Comparison of ENCODE assay signal across 17 cellular contexts in the genomic region with DNA sequence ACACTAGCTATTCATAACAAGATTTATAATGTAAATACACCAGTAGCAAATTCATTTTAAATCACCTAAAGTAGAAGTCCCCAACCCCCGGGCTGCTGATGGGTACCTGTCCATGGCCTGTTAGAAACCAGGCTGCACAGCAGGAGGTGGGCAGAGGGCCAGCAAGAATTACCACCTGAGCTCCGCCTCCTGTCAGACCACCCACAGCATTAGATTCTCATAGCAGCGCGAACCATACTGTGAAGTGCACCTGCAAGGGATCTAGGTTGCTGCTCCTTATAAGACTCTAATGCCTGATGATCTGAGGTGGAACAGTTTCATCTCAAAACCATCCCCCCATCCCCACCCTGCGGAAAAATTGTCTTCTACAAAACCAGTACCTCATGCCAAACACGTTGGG.
DNase-seq lines count a peak whose midpoint lies in the region; ATAC-seq and TF ChIP-seq lines count a peak whose summit lies in the region.
"Had no signal": no experiment of that assay in that cellular context is flagged by ENCODE, and none has a peak within 500 bp of the region (broad histone marks: within the 10 kb centered on the region; RNA-seq: fewer than 3 reads in every experiment).

No MANE protein-coding gene starts in this region.

- no peak for TF ChIP-seq CTCF in dorsolateral prefrontal cortex (IDR thresholded peaks at IDR 0.05 in 54 of 56, conservative IDR thresholded peaks at IDR 0.05 in 2 of 56; ENCODE audit: low read depth in 1 of 56, partially characterized antibody in 56 of 56)

- no peaks in the 10 kb centered on the region for H3K27me3 ChIP-seq in dorsolateral prefrontal cortex

- no peak overlapping the region for H3K4me3 ChIP-seq in dorsolateral prefrontal cortex

- intact Hi-C loops in dorsolateral prefrontal cortex (cut with DNase I): no loop called here

- DNase-seq in NCI-H146 (lab: John Stamatoyannopoulos, UW): peak; percentile 12
- no peak for DNase-seq in NCI-H146 treated with DMSO at 0.1 percent for 48 hours (lab: John Stamatoyannopoulos, UW; ENCODE audit: unreplicated experiment)
- DNase-seq in ELF-1 (ENCODE audit: low read depth, low spot score): peak; percentile 6
- peak; percentile 56 for DNase-seq in NCI-H69 (lab: John Stamatoyannopoulos, UW)
- DNase-seq in iPS-NIHi7 (ENCODE audit: extremely low spot score): peak; percentile 12
- no peak for DNase-seq in dorsolateral prefrontal cortex
- DNase-seq: DMS79, KG1, NCI-H1092 treated with DMSO at 0.1 percent for 48 hours, NCI-H1930, NCI-H446 treated with DMSO at 0.1 percent for 48 hours, NCI-H526 treated with DMSO at 0.1 percent for 48 hours had no signal

- ATAC-seq in GM18511 (IDR thresholded peaks at IDR 0.05; ENCODE audit: unreplicated experiment): no peak
- ATAC-seq: HCT116, Panc1, SK-N-SH treated with all-trans-retinoic acid at 6 μM for 48 hours had no signal

- H3K27ac ChIP-seq in dorsolateral prefrontal cortex: no peak overlapping the region
- H3K27ac ChIP-seq: C4-2B had no signal

Comparison
In these comparisons a context has a peak if more than half of its experiments do, and no peak if none do; other contexts are left out.
1. DNase-seq: peak in NCI-H146 (single experiment), ELF-1 (single experiment), NCI-H69 (single experiment) and iPS-NIHi7 (single experiment); none in NCI-H146 treated with DMSO at 0.1 percent for 48 hours (single experiment) and dorsolateral prefrontal cortex (0 of 10).